Comparison of ENCODE assay signal across 8 cellular contexts in the genomic region with DNA sequence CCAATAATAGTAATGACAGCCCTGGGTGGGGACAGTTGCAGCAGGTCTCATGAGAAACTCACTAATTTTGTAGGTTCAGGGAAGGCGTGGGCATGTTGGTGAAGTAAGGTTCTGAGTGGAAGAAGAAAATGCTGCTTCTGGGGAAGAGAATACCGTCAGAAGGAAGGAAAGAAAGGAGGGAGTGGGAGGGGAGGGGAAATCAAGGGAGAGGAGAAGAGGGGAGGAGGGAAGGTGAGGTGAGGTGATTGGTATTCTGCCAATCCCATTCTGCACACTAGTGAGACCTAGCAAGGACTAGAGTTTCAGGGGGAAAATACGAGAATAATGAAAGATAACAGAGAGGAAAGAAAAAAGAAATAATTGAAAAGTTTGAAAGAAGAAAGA. TPM values are rescaled to one million over a fixed set of nuclear protein-coding genes. Genes with fewer than 3 reads are reported as not detected.
DNase-seq lines count a peak whose midpoint lies in the region; TF ChIP-seq lines count a peak whose summit lies in the region.

No MANE protein-coding gene starts in this region.

- H3K9me3 ChIP-seq in BE2C (no peaks in the 10 kb centered on the region), HUES6 (ENCODE audit: control insufficient read depth, insufficient read depth, low read depth, low read length) (no peaks in the 10 kb centered on the region)

- H2BK120ac ChIP-seq in mesendoderm (ENCODE audit: low read depth, low read length) = no peak overlapping the region

- WGBS in mesendoderm (ENCODE audit: extremely low coverage, insufficient coverage, low lambda C conversion rate) = no CpG with 5 or more reads among the region's 3 CpGs

- peak overlapping the region; percentile 63 for H3K4ac ChIP-seq in mesendoderm (ENCODE audit: low read depth, low read length)

- H3K9ac ChIP-seq in HUES6 (ENCODE audit: low read length) = peak overlapping the region; percentile 71
- peak overlapping the region; percentile 91 for H3K9ac ChIP-seq in mesendoderm (ENCODE audit: low read length)

- no peak overlapping the region for H3K27ac ChIP-seq in HUES6 (ENCODE audit: low read depth, low read length)
- peak overlapping the region; percentile 71 for H3K27ac ChIP-seq in brain microvascular endothelial cell
- H3K27ac ChIP-seq in mesendoderm (ENCODE audit: low read depth, low read length) = peak overlapping the region; percentile 16

- TF ChIP-seq CTCF in BE2C (IDR thresholded peaks at IDR 0.05; ENCODE audit: low read depth, low read length) (no peak), brain microvascular endothelial cell (IDR thresholded peaks at IDR 0.05; ENCODE audit: low read depth, low read length, missing control alignments) (no peak)

- DNase-seq in BE2C (no peak), brain microvascular endothelial cell (no peak), mesendoderm (peak; percentile 70), GOT3 (lab: John Stamatoyannopoulos, UW) (no peak), germinal center (ENCODE audit: low spot score) (no peak), D341Med (ENCODE audit: low spot score) (no peak)
- DNase-seq in activated CD8-positive, alpha-beta memory T cell treated with anti-CD3 and anti-CD28 coated beads, Interleukin-2, amount 50 U/mL, for 48 hours = no peak

- H2BK15ac ChIP-seq in mesendoderm (replicated peaks; ENCODE audit: low read depth) = no peak overlapping the region

- peak overlapping the region; percentile 94 for H3K56ac ChIP-seq in mesendoderm (ENCODE audit: low read length)

- H4K8ac ChIP-seq in mesendoderm (ENCODE audit: low read depth, low read length) = no peak overlapping the region

- no peaks in the 10 kb centered on the region for H3K36me3 ChIP-seq in BE2C
- H3K36me3 ChIP-seq in HUES6 (ENCODE audit: control insufficient read depth, insufficient read depth, low read length) = no peaks in the 10 kb centered on the region
- H3K36me3 ChIP-seq in brain microvascular endothelial cell (replicated peaks) = no peaks in the 10 kb centered on the region
- H3K36me3 ChIP-seq in mesendoderm (ENCODE audit: control insufficient read depth, insufficient read depth, low read length) = no peaks in the 10 kb centered on the region

- H3K23ac ChIP-seq in mesendoderm (ENCODE audit: low read length) = peak overlapping the region; percentile 50

- H3K4me1 ChIP-seq in BE2C (no peaks in the 10 kb centered on the region), HUES6 (ENCODE audit: control insufficient read depth, insufficient read depth, low read length) (peaks cover 11% of the 10 kb centered on the region), mesendoderm (ENCODE audit: control insufficient read depth, low read depth, low read length) (peaks cover 2% of the 10 kb centered on the region)

- in situ Hi-C loops in brain microvascular endothelial cell (cut with HindIII; ENCODE audit: low pct_ligation_motif_present, low sequenced_read_pairs) = loop anchor here (25.0 kb wide), 1 partner anchor 211 kb away; no protein-coding TSS in a partner anchor

- H3K4me2 ChIP-seq in mesendoderm (ENCODE audit: low read length) = peak overlapping the region; percentile 92

- peak overlapping the region; percentile 21 for H4K5ac ChIP-seq in mesendoderm (ENCODE audit: low read length)

- no peaks in the 10 kb centered on the region for H3K79me2 ChIP-seq in mesendoderm (ENCODE audit: control insufficient read depth, insufficient read depth, low read length)

- no peak overlapping the region for H2AK5ac ChIP-seq in mesendoderm (ENCODE audit: low read length)

- H3K18ac ChIP-seq in mesendoderm (ENCODE audit: low read length) = peak overlapping the region; percentile 85

- H3K27me3 ChIP-seq in BE2C = peaks cover 26% of the 10 kb centered on the region
- no peaks in the 10 kb centered on the region for H3K27me3 ChIP-seq in HUES6 (ENCODE audit: control insufficient read depth, insufficient read depth, low read length)
- H3K27me3 ChIP-seq in brain microvascular endothelial cell (replicated peaks) = peaks cover 11% of the 10 kb centered on the region
- H3K27me3 ChIP-seq in mesendoderm (ENCODE audit: insufficient read depth, low read length, poor library complexity) = no peaks in the 10 kb centered on the region

- H3K79me1 ChIP-seq in mesendoderm (ENCODE audit: low read length) = no peaks in the 10 kb centered on the region

- H3K4me3 ChIP-seq in BE2C (ENCODE audit: low read depth, low read length) = peak overlapping the region; percentile 74
- H3K4me3 ChIP-seq in HUES6 (ENCODE audit: low read depth, low read length) = peak overlapping the region; percentile 92
- H3K4me3 ChIP-seq in brain microvascular endothelial cell (ENCODE audit: low read depth, low read length) = peak overlapping the region; percentile 57
- H3K4me3 ChIP-seq in mesendoderm (ENCODE audit: low read length) = peak overlapping the region; percentile 68

- peak overlapping the region; percentile 69 for H2BK5ac ChIP-seq in mesendoderm (ENCODE audit: low read length)

RNA-seq across cellular contexts. Expression of a gene that starts 32.4 kb away (rescaled TPM):
- polyA plus RNA-seq in BE2C (2012; ENCODE audit: insufficient read depth, insufficient read length, low read depth) = 86.5 TPM
- polyA plus RNA-seq in mesendoderm (2013, experiment 1 of 2) = 174 TPM
- 169 TPM for polyA plus RNA-seq in mesendoderm (2013, experiment 2 of 2)

RNA-seq across cellular contexts. Expression of a gene that starts 54.9 kb away (rescaled TPM):
- not detected for polyA plus RNA-seq in BE2C (2012; ENCODE audit: insufficient read depth, insufficient read length, low read depth)
- 0.04 TPM for polyA plus RNA-seq in mesendoderm (2013, experiment 1 of 2)
- 0.03 TPM for polyA plus RNA-seq in mesendoderm (2013, experiment 2 of 2)
